In the genomic region with DNA sequence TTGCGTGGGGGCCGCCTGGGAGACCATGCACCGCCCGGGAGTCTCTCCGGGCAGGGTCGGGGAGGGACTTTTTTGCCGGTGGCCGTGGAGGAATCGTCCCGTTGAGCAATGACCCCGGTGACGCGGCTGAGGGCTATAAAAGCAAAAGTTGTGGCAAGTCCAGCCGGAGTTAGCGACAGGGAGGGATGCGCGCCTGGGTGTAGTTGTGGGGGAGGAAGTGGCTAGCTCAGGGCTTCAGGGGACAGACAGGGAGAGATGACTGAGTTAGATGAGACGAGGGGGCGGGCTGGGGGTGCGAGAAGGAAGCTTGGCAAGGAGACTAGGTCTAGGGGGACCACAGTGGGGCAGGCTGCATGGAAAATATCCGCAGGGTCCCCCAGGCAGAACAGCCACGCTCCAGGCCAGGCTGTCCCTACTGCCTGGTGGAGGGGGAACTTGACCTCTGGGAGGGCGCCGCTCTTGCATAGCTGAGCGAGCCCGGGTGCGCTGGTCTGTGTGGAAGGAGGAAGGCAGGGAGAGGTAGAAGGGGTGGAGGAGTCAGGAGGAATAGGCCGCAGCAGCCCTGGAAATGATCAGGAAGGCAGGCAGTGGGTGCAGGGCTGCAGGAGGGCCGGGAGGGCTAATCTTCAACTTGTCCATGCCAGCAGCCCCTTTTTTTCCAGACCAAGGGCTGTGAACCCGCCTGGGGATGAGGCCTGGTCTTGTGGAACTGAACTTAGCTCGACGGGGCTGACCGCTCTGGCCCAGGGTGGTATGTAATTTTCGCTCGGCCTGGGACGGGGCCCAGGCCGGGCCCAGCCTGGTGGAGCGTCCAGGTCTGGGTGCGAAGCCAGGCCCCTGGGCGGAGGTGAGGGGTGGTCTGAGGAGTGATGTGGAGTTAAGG, we compare ENCODE assay signal across 8 cellular contexts. TPM values are rescaled to one million over a fixed set of nuclear protein-coding genes. Genes with fewer than 3 reads are reported as not detected.
DNase-seq lines count a peak whose midpoint lies in the region; ATAC-seq and TF ChIP-seq lines count a peak whose summit lies in the region.

TSS of gene NEAT1 (plus strand) at position 166 of the 883 bp plus-strand sequence.

- H2AFZ ChIP-seq in PC-9 = peak within 1 kb of the TSS; percentile 67; the same call in 1 of the 2 replicates

- H3K27ac Mint-ChIP-seq in CD4-positive, alpha-beta T cell = peak within 1 kb of the TSS; percentile 96

- H3K27me3 ChIP-seq in CD4-positive, alpha-beta T cell (ENCODE audit: control insufficient read depth, insufficient read depth, low read length) = no peaks in the 10 kb centered on the region
- H3K27me3 ChIP-seq in PC-9 (ENCODE audit: insufficient read depth, low read depth) = no peaks in the 10 kb centered on the region
- H3K27me3 ChIP-seq in mucosa of rectum (ENCODE audit: control insufficient read depth in 2 of 2, insufficient read depth in 2 of 2, low read length in 2 of 2) = no peaks in the 10 kb centered on the region

- H3K36me3 Mint-ChIP-seq in CD4-positive, alpha-beta T cell (ENCODE audit: low read depth) = peaks cover 59% of the 10 kb centered on the region

- peak within 1 kb of the TSS; percentile 99 for H3K4me2 ChIP-seq in PC-9

- H3K4me1 Mint-ChIP-seq in CD4-positive, alpha-beta T cell (ENCODE audit: low read depth) = peaks cover 64% of the 10 kb centered on the region

- POLR2A ChIA-PET in CD4-positive, alpha-beta T cell (lab: Charles Lee) = interaction anchor here (0.7 to 20.7 kb wide), 28 partner anchors 4 to 678 kb away, joined by 3 to 3042 read pairs (median 8); partner anchors contain the start of genes CCDC85B, FAM89B, FRMD8 and MALAT1
- POLR2A ChIA-PET in PC-9 (lab: Charles Lee; ENCODE audit: unreplicated experiment) = interaction anchor here (0.5 to 1.5 kb wide), 33 partner anchors 18 to 1101 kb away, joined by 3 to 36 read pairs (median 7); partner anchors contain the start of genes MALAT1, OVOL1, SAC3D1 and SCYL1

- H3K4me3 ChIP-seq in PC-9 (peak within 1 kb of the TSS; percentile 90), mucosa of rectum (ENCODE audit: low read length in 2 of 2) (peak within 1 kb of the TSS; percentile 82 to 96)

- no peaks in the 10 kb centered on the region for H3K27me3 Mint-ChIP-seq in CD4-positive, alpha-beta T cell

- CTCF ChIA-PET in CD4-positive, alpha-beta T cell (lab: Charles Lee) = interaction anchor here (1.2 to 2.9 kb wide), 4 partner anchors 10 to 76 kb away, joined by 4 to 8 read pairs (median 4); partner anchors contain the start of gene MALAT1
- CTCF ChIA-PET in PC-9 (lab: Charles Lee) = interaction anchor here (0.7 kb wide), 1 partner anchor 737 kb away, joined by 7 read pairs; no protein-coding TSS in a partner anchor

- peaks cover 48% of the 10 kb centered on the region for H3K36me3 ChIP-seq in PC-9 (ENCODE audit: low read depth)
- peaks cover 20 to 35% of the 10 kb centered on the region in 2 donors for H3K36me3 ChIP-seq in mucosa of rectum (ENCODE audit: control insufficient read depth in 2 of 2, insufficient read depth in 2 of 2, low read length in 2 of 2)

- no peaks in the 10 kb centered on the region for H3K9me2 ChIP-seq in PC-9 (ENCODE audit: insufficient read depth)

- no peak for TF ChIP-seq CTCF in CD4-positive, alpha-beta T cell (IDR thresholded peaks at IDR 0.05)
- TF ChIP-seq CTCF in PC-9 (conservative IDR thresholded peaks at IDR 0.05) = no peak

- H3K9me3 Mint-ChIP-seq in CD4-positive, alpha-beta T cell = no peaks in the 10 kb centered on the region

- peak within 1 kb of the TSS; percentile 96 to 100 for H3K9ac ChIP-seq in mucosa of rectum (ENCODE audit: low read depth in 1 of 2, low read length in 2 of 2)

- no TSS peak for BruUV-seq in PC-9 (replicated peaks; lab: Mats Ljungman, UMichigan)

- peak; percentile 79 to 99 (median 88) for DNase-seq in CD4-positive, alpha-beta T cell
- DNase-seq in PC-9 (peak; percentile 70 to 97), activated T-cell treated with anti-CD3 and anti-CD28 coated beads for 48 hours (ENCODE audit: low read depth) (peak; percentile 89), epithelial cell of prostate (ENCODE audit: low read depth, low spot score) (no peak)
- peak; percentile 74 to 81 for DNase-seq in stimulated activated CD8-positive, alpha-beta memory T cell treated with anti-CD3 and anti-CD28 coated beads, Interleukin-4, amount 100 ng/mL, for 4 hours (ENCODE audit: low read depth in 2 of 2, low spot score in 1 of 2)

- H3K79me2 ChIP-seq in PC-9 (ENCODE audit: low read depth) = peaks cover 73% of the 10 kb centered on the region

- no peak for ATAC-seq in CD4-positive, alpha-beta T cell (ENCODE audit: poor library complexity)
- peak; percentile 13 for ATAC-seq in HG02973 (IDR thresholded peaks at IDR 0.05; ENCODE audit: unreplicated experiment)
- no peak for ATAC-seq in GM19324 (IDR thresholded peaks at IDR 0.05; ENCODE audit: low FRiP score, unreplicated experiment)

- H4K20me1 ChIP-seq in PC-9 (ENCODE audit: insufficient read depth) = peaks cover 52% of the 10 kb centered on the region

- intact Hi-C loops in CD4-positive, alpha-beta T cell (cut with DNase I, micrococcal nuclease) = loop anchor here in 1 of 2 experiments (1.0 kb wide), 1 partner anchor 75 kb away; no protein-coding TSS in a partner anchor
- intact Hi-C loops in PC-9 (cut with micrococcal nuclease; ENCODE audit: unreplicated experiment) = loop anchor here (1.0 to 5.0 kb wide), 3 partner anchors 41 to 149 kb away; partner anchors contain the start of genes FAM89B, LTBP3, SLC25A45 and ZNRD2

- peaks cover 80% of the 10 kb centered on the region for H3F3A ChIP-seq in PC-9 (ENCODE audit: insufficient read depth, low read depth)

- H3K4me1 ChIP-seq in PC-9 (replicated peaks; ENCODE audit: insufficient read depth) = peaks cover 52% of the 10 kb centered on the region
- H3K4me1 ChIP-seq in mucosa of rectum (ENCODE audit: control insufficient read depth in 2 of 2, insufficient read depth in 2 of 2, low read length in 2 of 2) = peaks cover 54 to 57% of the 10 kb centered on the region in 2 donors

- H3K9me3 ChIP-seq in CD4-positive, alpha-beta T cell (ENCODE audit: control insufficient read depth, low read length) = no peaks in the 10 kb centered on the region
- H3K9me3 ChIP-seq in PC-9 (ENCODE audit: insufficient read depth, low read depth) (no peaks in the 10 kb centered on the region), mucosa of rectum (ENCODE audit: control insufficient read depth in 2 of 2, low read length in 2 of 2) (no peaks in the 10 kb centered on the region)

- peak within 1 kb of the TSS; percentile 99 for H3K27ac ChIP-seq in CD4-positive, alpha-beta T cell (ENCODE audit: low read depth, low read length)
- H3K27ac ChIP-seq in PC-9 (peak within 1 kb of the TSS; percentile 100), epithelial cell of prostate (peak within 1 kb of the TSS; percentile 100), mucosa of rectum (ENCODE audit: low read depth in 2 of 2, low read length in 2 of 2) (peak within 1 kb of the TSS; percentile 100)

- peak within 1 kb of the TSS; percentile 92 for H3K4me3 Mint-ChIP-seq in CD4-positive, alpha-beta T cell

RNA-seq across cellular contexts. Expression of gene NEAT1, which starts in this region (rescaled TPM):
- total RNA-seq in CD4-positive, alpha-beta T cell = 100 to 1,000 TPM; 221 to 223 TPM
- total RNA-seq in PC-9 (2021) = 825 and 938 TPM in 2 replicates
